ENCODE assay signal across 8 cellular contexts in genomic region chr17:48724241-48725004, GRCh38. TPM values are rescaled to one million over a fixed set of nuclear protein-coding genes. Genes with fewer than 3 reads are reported as not detected.
A peak's percentile ranks its signal among the peaks of the same experiment; 100 is the strongest.
DNase-seq lines count a peak whose midpoint lies in the region; ATAC-seq and TF ChIP-seq lines count a peak whose summit lies in the region.

No MANE protein-coding gene starts in this region.

- no peaks in the 10 kb centered on the region for H3K79me2 ChIP-seq in osteoblast (ENCODE audit: insufficient read depth, low read length)

- H3K23ac ChIP-seq in IMR-90 (ENCODE audit: low read depth, low read length): no peak overlapping the region

- H3K4me1 ChIP-seq in IMR-90 (ENCODE audit: control insufficient read depth, insufficient read depth, low read length): no peaks in the 10 kb centered on the region
- H3K4me1 ChIP-seq in osteoblast (ENCODE audit: insufficient read depth, low read length): peaks cover 5% of the 10 kb centered on the region

- no peak overlapping the region for H2BK20ac ChIP-seq in IMR-90 (ENCODE audit: low read depth, low read length)

- H2BK120ac ChIP-seq in IMR-90 (ENCODE audit: low read depth, low read length): no peak overlapping the region

- no peaks in the 10 kb centered on the region for H3K9me1 ChIP-seq in IMR-90 (ENCODE audit: insufficient read depth, low read length)

- intact Hi-C loops in IMR-90 (cut with micrococcal nuclease): loop anchor here (1.0 to 10.0 kb wide), 3 partner anchors 67 to 310 kb away; no protein-coding TSS in a partner anchor

- no peak overlapping the region for H3K27ac Mint-ChIP-seq in activated T-helper 17 cell treated with anti-CD3 and anti-CD28 coated beads, Interleukin-2, amount 50 U/mL, for 72 hours

- H3K79me1 ChIP-seq in IMR-90 (ENCODE audit: low read depth in 1 of 2, low read length in 2 of 2): no peaks in the 10 kb centered on the region

- CTCF ChIA-PET in IMR-90 (lab: Yijun Ruan, JAX): interaction anchor here (0.5 to 1.9 kb wide), 8 partner anchors 11 to 154 kb away, joined by 3 to 8 read pairs (median 6); no protein-coding TSS in a partner anchor
- CTCF ChIA-PET in RWPE1 (lab: Yijun Ruan, JAX): interaction anchor here (0.6 to 3.1 kb wide), 19 partner anchors 11 to 526 kb away, joined by 3 to 36 read pairs (median 5); no protein-coding TSS in a partner anchor

- H2AFZ ChIP-seq in IMR-90 (replicated peaks; ENCODE audit: low read length, poor library complexity) (no peak overlapping the region), osteoblast (ENCODE audit: low read length) (peak overlapping the region; percentile 51)

- H3K9me3 ChIP-seq in IMR-90 (ENCODE audit: control insufficient read depth, insufficient read depth, low read length) (peaks cover 8% of the 10 kb centered on the region; the same call in 1 of the 2 replicates), osteoblast (ENCODE audit: low read depth, low read length) (no peaks in the 10 kb centered on the region)

- H3K27me3 ChIP-seq in IMR-90 (ENCODE audit: control insufficient read depth, insufficient read depth, low read length) (peaks cover 95% of the 10 kb centered on the region), osteoblast (ENCODE audit: insufficient read depth, low read length) (peaks cover 100% of the 10 kb centered on the region)

- H3K9ac ChIP-seq in IMR-90 (ENCODE audit: low read depth, low read length): no peak overlapping the region

- H3K36me3 ChIP-seq in IMR-90 (ENCODE audit: control insufficient read depth, insufficient read depth, low read length) (no peaks in the 10 kb centered on the region), osteoblast (ENCODE audit: insufficient read depth, low read length) (no peaks in the 10 kb centered on the region)

- BruUV-seq in IMR-90 (replicated peaks; lab: Mats Ljungman, UMichigan): no TSS peak

- no peak overlapping the region for H4K5ac ChIP-seq in IMR-90 (ENCODE audit: low read depth, low read length)

- H2BK15ac ChIP-seq in IMR-90 (ENCODE audit: low read depth, low read length): no peak overlapping the region

- peaks cover 74% of the 10 kb centered on the region for H3K27me3 Mint-ChIP-seq in activated T-helper 17 cell treated with anti-CD3 and anti-CD28 coated beads, Interleukin-2, amount 50 U/mL, for 72 hours

- WGBS in IMR-90 (ENCODE audit: extremely low coverage in 2 of 2, insufficient read length in 1 of 2), 2 experiments: 3% methylated on average over 7 of the region's 32 CpGs; no CpG with 5 or more reads in 1 of the 2 experiments

- dilution Hi-C loops in IMR-90 (cut with HindIII; ENCODE audit: low sequenced_read_pairs, unreplicated experiment): no loop called here

- H3K27ac ChIP-seq in IMR-90 (ENCODE audit: insufficient read depth, low read length) (no peak overlapping the region), RWPE1 (no peak overlapping the region), osteoblast (ENCODE audit: low read depth, low read length) (no peak overlapping the region)

- H4K8ac ChIP-seq in IMR-90 (ENCODE audit: low read depth in 2 of 2, low read length in 2 of 2): no peak overlapping the region

- POLR2A ChIA-PET in IMR-90 (lab: Charles Lee; ENCODE audit: unreplicated experiment) (interaction anchor here (0.7 kb wide), 2 partner anchors 55 to 536 kb away, joined by 3 to 4 read pairs; no protein-coding TSS in a partner anchor), RWPE1 (lab: Yijun Ruan, JAX; ENCODE audit: low non-redundant PET) (no interaction called here)

- H3K56ac ChIP-seq in IMR-90 (ENCODE audit: extremely low read depth, insufficient read depth, low read length): no peak overlapping the region

- H4K91ac ChIP-seq in IMR-90 (ENCODE audit: insufficient read depth, low read depth, low read length): no peak overlapping the region

- no peak overlapping the region for H3K18ac ChIP-seq in IMR-90 (ENCODE audit: low read depth, low read length)

- ATAC-seq in IMR-90 (ENCODE audit: low read depth) (peak; percentile 94), HG02973 (IDR thresholded peaks at IDR 0.05; ENCODE audit: unreplicated experiment) (no peak)
- ATAC-seq in activated T-helper 17 cell treated with anti-CD3 and anti-CD28 coated beads, Interleukin-2, amount 50 U/mL, for 72 hours (replicated peaks): peak; percentile 78

- peak overlapping the region; percentile 50 for H3K4me3 Mint-ChIP-seq in activated T-helper 17 cell treated with anti-CD3 and anti-CD28 coated beads, Interleukin-2, amount 50 U/mL, for 72 hours

- H3K4ac ChIP-seq in IMR-90 (ENCODE audit: low read depth, low read length): no peak overlapping the region

- H2BK5ac ChIP-seq in IMR-90 (ENCODE audit: low read depth, low read length, poor library complexity, severe bottlenecking): no peak overlapping the region

- TF ChIP-seq RAD21 in IMR-90 (IDR thresholded peaks at IDR 0.05; ENCODE audit: low read length): peak; percentile 80

- peaks cover 6% of the 10 kb centered on the region for H3K36me3 Mint-ChIP-seq in activated T-helper 17 cell treated with anti-CD3 and anti-CD28 coated beads, Interleukin-2, amount 50 U/mL, for 72 hours (ENCODE audit: low read depth)

- DNase-seq in COR-L47 (lab: John Stamatoyannopoulos, UW) (peak; percentile 72), IMR-90 (peak; percentile 67), RWPE1 (ENCODE audit: low spot score) (peak; percentile 60), fibroblast of villous mesenchyme (ENCODE audit: low read depth) (peak; percentile 85), osteoblast (ENCODE audit: insufficient read length, low spot score, missing footprints) (peak; percentile 93), superior temporal gyrus (ENCODE audit: extremely low spot score) (peak; percentile 76)

- H3K4me3 ChIP-seq in IMR-90 (ENCODE audit: insufficient read depth, low read depth, low read length) (no peak overlapping the region), fibroblast of villous mesenchyme (ENCODE audit: low read depth, low read length) (no peak overlapping the region), osteoblast (ENCODE audit: insufficient read depth, low read length) (no peak overlapping the region)

- in situ Hi-C loops in IMR-90 (cut with MboI; ENCODE audit: low sequenced_read_pairs): loop anchor here (5.0 to 10.0 kb wide), 3 partner anchors 78 to 310 kb away; no protein-coding TSS in a partner anchor

- H2AK5ac ChIP-seq in IMR-90 (ENCODE audit: low read depth, low read length): no peak overlapping the region

- no peak for TF ChIP-seq POLR2A in IMR-90 (IDR thresholded peaks at IDR 0.05; ENCODE audit: low read depth, low read length)

- H3K4me2 ChIP-seq in IMR-90 (ENCODE audit: low read depth, low read length): peak overlapping the region; percentile 50; the same call in 1 of the 2 replicates
- peak overlapping the region; percentile 48 for H3K4me2 ChIP-seq in osteoblast (ENCODE audit: insufficient read depth, low read length)

- 0 out of 2 replicates have a peak, but pooled peaks cover 19% of the 10 kb centered on the region for H4K20me1 ChIP-seq in IMR-90 (ENCODE audit: insufficient read depth, low read length)
- H4K20me1 ChIP-seq in osteoblast (ENCODE audit: insufficient read depth, low read length): peaks cover 3% of the 10 kb centered on the region

- H3K9me3 Mint-ChIP-seq in activated T-helper 17 cell treated with anti-CD3 and anti-CD28 coated beads, Interleukin-2, amount 50 U/mL, for 72 hours: no peaks in the 10 kb centered on the region

- no peak overlapping the region for H2AK9ac ChIP-seq in IMR-90 (replicated peaks; ENCODE audit: low read depth, low read length, poor library complexity)

- H3K14ac ChIP-seq in IMR-90 (replicated peaks; ENCODE audit: low read depth, low read length): no peak overlapping the region

- H3K4me1 Mint-ChIP-seq in activated T-helper 17 cell treated with anti-CD3 and anti-CD28 coated beads, Interleukin-2, amount 50 U/mL, for 72 hours: peaks cover 11% of the 10 kb centered on the region

- peak; percentile 84 for TF ChIP-seq CTCF in IMR-90 (conservative IDR thresholded peaks at IDR 0.05; ENCODE audit: low read depth, low read length)
- TF ChIP-seq CTCF in RWPE1 (conservative IDR thresholded peaks at IDR 0.05; ENCODE audit: low read depth): peak; percentile 87
- TF ChIP-seq CTCF in fibroblast of villous mesenchyme (IDR thresholded peaks at IDR 0.05; ENCODE audit: insufficient read depth, low read depth, low read length): peak; percentile 82
- TF ChIP-seq CTCF in osteoblast (IDR thresholded peaks at IDR 0.05; ENCODE audit: extremely low read depth, low read depth, low read length): peak; percentile 75

TF ChIP-seq in IMR-90, 13 proteins besides CTCF, POLR2A, EP300 and RAD21:
- no peak for TF ChIP-seq USF2 (IDR thresholded peaks at IDR 0.05; ENCODE audit: low read depth, low read length)
- TF ChIP-seq SMC3 (IDR thresholded peaks at IDR 0.05; ENCODE audit: low read depth, low read length): peak; percentile 67

RNA-seq across cellular contexts. Expression of gene PRAC2, which starts 1.4 kb away (rescaled TPM):
- not detected in 2 replicates for total RNA-seq in IMR-90 (2012; rRNA removed)
- not detected in 2 replicates for polyA plus RNA-seq in IMR-90 (2012; rRNA removed)
- polyA plus RNA-seq in IMR-90 (2012; cell fraction: cytosol; rRNA removed): not detected in 2 replicates
- polyA plus RNA-seq in IMR-90 (2012; cell fraction: nucleus; rRNA removed; ENCODE audit: low replicate concordance): not detected in 2 replicates
- not detected for total RNA-seq in activated T-helper 17 cell treated with anti-CD3 and anti-CD28 coated beads, Interleukin-2, amount 50 U/mL, for 72 hours
- not detected in 2 replicates for total RNA-seq in fibroblast of villous mesenchyme
- not detected in 2 replicates for total RNA-seq in osteoblast

RNA-seq across cellular contexts. Expression of gene PRAC1, which starts 2.1 kb away (rescaled TPM):
- total RNA-seq in IMR-90 (2012; rRNA removed) (not detected in 2 replicates), fibroblast of villous mesenchyme (not detected in 2 replicates), osteoblast (0.88 TPM in 1 of 2 replicates, not detected in the other)
- polyA plus RNA-seq in IMR-90 (2012; rRNA removed): not detected in 2 replicates
- not detected in 2 replicates for polyA plus RNA-seq in IMR-90 (2012; cell fraction: cytosol; rRNA removed)
- polyA plus RNA-seq in IMR-90 (2012; cell fraction: nucleus; rRNA removed; ENCODE audit: low replicate concordance): not detected in 2 replicates
- not detected for total RNA-seq in activated T-helper 17 cell treated with anti-CD3 and anti-CD28 coated beads, Interleukin-2, amount 50 U/mL, for 72 hours

RNA-seq across cellular contexts. Expression of gene HOXB13, which starts 4.1 kb away (rescaled TPM):
- total RNA-seq in IMR-90 (2012; rRNA removed) (not detected in 2 replicates), fibroblast of villous mesenchyme (under 0.01 and 0.32 TPM in 2 replicates), osteoblast (not detected in 2 replicates)
- polyA plus RNA-seq in IMR-90 (2012; rRNA removed): not detected in 2 replicates
- polyA plus RNA-seq in IMR-90 (2012; cell fraction: cytosol; rRNA removed): not detected in 2 replicates
- polyA plus RNA-seq in IMR-90 (2012; cell fraction: nucleus; rRNA removed; ENCODE audit: low replicate concordance): not detected in 2 replicates
- not detected for total RNA-seq in activated T-helper 17 cell treated with anti-CD3 and anti-CD28 coated beads, Interleukin-2, amount 50 U/mL, for 72 hours
